ENCODE assay signal across 1 cellular context in genomic region chr20:61042501-61043385, GRCh38.
TF ChIP-seq lines count a peak whose summit lies in the region.

No MANE protein-coding gene starts in this region.

TF ChIP-seq in IMR-90, 13 proteins besides CTCF, POLR2A, EP300 and RAD21:
- no peak for TF ChIP-seq MAFK (IDR thresholded peaks at IDR 0.05; ENCODE audit: low read depth, low read length)
- TF ChIP-seq CHD1 (IDR thresholded peaks at IDR 0.05; ENCODE audit: low read depth, low read length): no peak
- TF ChIP-seq NFE2L2 (IDR thresholded peaks at IDR 0.05; ENCODE audit: low read depth, low read length): no peak
- TF ChIP-seq CEBPB (IDR thresholded peaks at IDR 0.05; ENCODE audit: low read depth, low read length): no peak
- no peak for TF ChIP-seq MAZ (IDR thresholded peaks at IDR 0.05; ENCODE audit: borderline replicate concordance, low read depth, low read length)
- TF ChIP-seq FOS (IDR thresholded peaks at IDR 0.05; ENCODE audit: low read depth, low read length): no peak
- no peak for TF ChIP-seq ELK1 (IDR thresholded peaks at IDR 0.05; ENCODE audit: borderline replicate concordance, low read depth, low read length)
- TF ChIP-seq RCOR1 (IDR thresholded peaks at IDR 0.05; ENCODE audit: insufficient replicate concordance, low read length): no peak
